9 cellular contexts compared by ENCODE assay signal in the genomic region with DNA sequence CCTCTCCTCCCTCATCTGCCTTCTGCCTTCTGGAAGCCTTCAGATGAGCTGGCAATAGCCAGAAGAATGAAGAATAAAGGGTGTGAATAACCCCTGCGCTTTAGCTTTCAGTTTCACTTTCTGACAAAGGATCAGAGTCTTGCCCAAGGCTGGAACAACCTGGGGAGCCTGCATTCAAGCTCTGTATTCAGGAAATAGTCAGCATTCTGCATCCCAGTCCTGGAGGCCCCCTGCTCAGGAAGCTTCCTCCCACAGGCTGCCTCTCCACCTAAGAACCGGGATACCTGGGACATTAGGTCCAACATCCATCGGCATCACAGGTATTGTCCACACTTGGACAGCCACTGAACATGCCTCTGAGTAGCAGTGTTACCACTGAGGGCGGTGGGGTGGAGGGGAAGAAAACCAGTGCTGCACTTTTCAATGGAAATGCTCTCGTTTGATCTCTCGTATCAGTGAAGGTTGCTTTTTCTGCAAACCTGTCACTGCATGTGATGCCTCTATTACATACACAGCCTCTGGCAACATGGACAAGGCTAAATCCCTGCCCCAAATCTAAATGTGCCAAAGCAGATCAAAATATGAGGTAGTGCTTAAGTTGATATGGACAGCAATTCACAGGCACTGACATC. TPM values are rescaled to one million over a fixed set of nuclear protein-coding genes. Genes with fewer than 3 reads are reported as not detected.
DNase-seq lines count a peak whose midpoint lies in the region; ATAC-seq and TF ChIP-seq lines count a peak whose summit lies in the region.
"Had no signal": no experiment of that assay in that cellular context is flagged by ENCODE, and none has a peak within 500 bp of the region (broad histone marks: within the 10 kb centered on the region; RNA-seq: fewer than 3 reads in every experiment).

No MANE protein-coding gene starts in this region.

- no peak for TF ChIP-seq CTCF in WI38 (IDR thresholded peaks at IDR 0.05; ENCODE audit: low read depth, low read length)

- peak; percentile 59 for DNase-seq in iPS-NIHi11 (ENCODE audit: low spot score)
- no peak for DNase-seq in naive thymus-derived CD8-positive, alpha-beta T cell
- DNase-seq: upper lobe of left lung had no signal

- H3K36me3 Mint-ChIP-seq in naive thymus-derived CD8-positive, alpha-beta T cell: no peaks in the 10 kb centered on the region

- ATAC-seq in HG02798 (IDR thresholded peaks at IDR 0.05; ENCODE audit: poor library complexity, unreplicated experiment) (peak; percentile 59), HG03159 (IDR thresholded peaks at IDR 0.05; ENCODE audit: unreplicated experiment) (no peak), HG02870 (IDR thresholded peaks at IDR 0.05; ENCODE audit: unreplicated experiment) (no peak), GM18520 (IDR thresholded peaks at IDR 0.05; ENCODE audit: unreplicated experiment) (no peak)
- ATAC-seq in naive thymus-derived CD8-positive, alpha-beta T cell: no peak

- H3K4me2 ChIP-seq in BLaER1 treated with 17β-estradiol and CSF1 and Interleukin-3, amounts not matched to agents 10 nM and 100 nM: peak overlapping the region in 6 of 11 experiments; percentile 8 to 38 (median 16); a peak in 7 of 22 replicates

- no peaks in the 10 kb centered on the region for H3K36me3 ChIP-seq in BLaER1 treated with 17β-estradiol and CSF1 and Interleukin-3, amounts not matched to agents 10 nM and 100 nM
- H3K36me3 ChIP-seq: upper lobe of left lung had no signal

- no peaks in the 10 kb centered on the region for H3K9me3 Mint-ChIP-seq in naive thymus-derived CD8-positive, alpha-beta T cell

- H3K4me1 ChIP-seq in BLaER1 treated with 17β-estradiol and CSF1 and Interleukin-3, amounts not matched to agents 10 nM and 100 nM: peaks cover 4 to 16% (median 6%) of the 10 kb centered on the region in 10 experiments; a peak in 16 of 20 replicates

- no peak overlapping the region for H3K9ac ChIP-seq in BLaER1 treated with 17β-estradiol and CSF1 and Interleukin-3, amounts not matched to agents 10 nM and 100 nM

- H4K20me1 ChIP-seq in BLaER1 treated with 17β-estradiol and CSF1 and Interleukin-3, amounts not matched to agents 10 nM and 100 nM: no peaks in the 10 kb centered on the region

- peaks cover 2 to 15% (median 8%) of the 10 kb centered on the region in 4 donors for H3K4me1 Mint-ChIP-seq in naive thymus-derived CD8-positive, alpha-beta T cell

- peak overlapping the region in 2 of 10 donors; percentile 18 for H3K4me3 Mint-ChIP-seq in naive thymus-derived CD8-positive, alpha-beta T cell

- no peak overlapping the region for H3K27ac Mint-ChIP-seq in naive thymus-derived CD8-positive, alpha-beta T cell

- H3K4me3 ChIP-seq in BLaER1 treated with 17β-estradiol and CSF1 and Interleukin-3, amounts not matched to agents 10 nM and 100 nM: no peak overlapping the region
- H3K4me3 ChIP-seq in WI38 (ENCODE audit: low read depth, low read length): peak overlapping the region; percentile 49
- H3K4me3 ChIP-seq: upper lobe of left lung had no signal

- no peaks in the 10 kb centered on the region for H3K27me3 Mint-ChIP-seq in naive thymus-derived CD8-positive, alpha-beta T cell

- H3K27me3 ChIP-seq in BLaER1 treated with 17β-estradiol and CSF1 and Interleukin-3, amounts not matched to agents 10 nM and 100 nM: no peaks in the 10 kb centered on the region
- H3K27me3 ChIP-seq: upper lobe of left lung had no signal

- H3K27ac ChIP-seq in BLaER1 treated with 17β-estradiol and CSF1 and Interleukin-3, amounts not matched to agents 10 nM and 100 nM: peak overlapping the region in 1 of 11 experiments; percentile 18; a peak in 1 of 22 replicates
- H3K27ac ChIP-seq: upper lobe of left lung had no signal

- no peaks in the 10 kb centered on the region for H3K9me3 ChIP-seq in BLaER1 treated with 17β-estradiol and CSF1 and Interleukin-3, amounts not matched to agents 10 nM and 100 nM (replicated peaks in 1 of 11)
- H3K9me3 ChIP-seq: upper lobe of left lung had no signal

- POLR2A ChIA-PET in naive thymus-derived CD8-positive, alpha-beta T cell (lab: Charles Lee): no interaction called here

RNA-seq across cellular contexts. Expression of a gene that starts 39.8 kb away (rescaled TPM):
- total RNA-seq in naive thymus-derived CD8-positive, alpha-beta T cell: 10 to 100 TPM; 10.3 to 11.0 TPM
- 10 to 100 TPM in 2 of 3 donors, 1 to 10 TPM in 1; 8.3 to 14.5 (median 13.1) TPM for polyA plus RNA-seq in naive thymus-derived CD8-positive, alpha-beta T cell
